In the genomic region with DNA sequence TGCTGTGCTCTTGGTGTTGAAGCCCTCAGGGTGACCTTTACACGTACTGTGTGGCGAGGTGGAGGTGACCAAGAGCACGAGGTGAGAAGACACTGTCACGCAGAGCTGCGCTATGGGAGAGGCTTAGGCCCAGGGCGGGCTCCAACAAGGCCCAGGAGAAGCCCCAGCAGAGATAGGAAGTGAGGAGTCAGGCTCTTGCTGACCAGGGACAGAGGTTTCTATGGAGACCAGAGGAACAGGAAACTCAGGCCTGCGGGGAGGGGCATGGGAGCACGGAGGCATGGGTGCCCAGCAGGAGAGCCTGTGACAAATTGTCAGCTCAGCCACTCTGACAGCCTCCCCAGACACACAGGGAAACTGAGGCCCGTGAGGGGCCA, we compare ENCODE assay signal across 1 cellular context.
TF ChIP-seq lines count a peak whose summit lies in the region.

No MANE protein-coding gene starts in this region.

TF ChIP-seq in K562, 482 proteins besides CTCF, POLR2A, EP300 and RAD21 (continues in another document):
- TF ChIP-seq ZNF165 (CRISPR knock-in tag; IDR thresholded peaks at IDR 0.05; ENCODE audit: borderline replicate concordance) (no peak), ZNF507 (tag; conservative IDR thresholded peaks at IDR 0.05) (no peak), L3MBTL2 (IDR thresholded peaks at IDR 0.05) (0 out of 2 replicates have a peak, but pooled peaks have one; percentile 26), PHF21A (IDR thresholded peaks at IDR 0.05; ENCODE audit: borderline replicate concordance, low read depth) (no peak), ZFX (CRISPR knock-in tag; IDR thresholded peaks at IDR 0.05) (peak; percentile 54), U2AF2 (optimal IDR thresholded peaks at IDR 0.05; ENCODE audit: low read depth, low read length) (no peak), ZNF780A (CRISPR knock-in tag; IDR thresholded peaks at IDR 0.05) (no peak), SMAD3 (CRISPR knock-in tag; conservative IDR thresholded peaks at IDR 0.05) (0 out of 2 replicates have a peak, but pooled peaks have one; percentile 34), NR2C1 (IDR thresholded peaks at IDR 0.05) (no peak), NR2C1 (tag; IDR thresholded peaks at IDR 0.05) (0 out of 2 replicates have a peak, but pooled peaks have one; percentile 52), ZNF766 (CRISPR knock-in tag; conservative IDR thresholded peaks at IDR 0.05) (0 out of 2 replicates have a peak, but pooled peaks have one; percentile 39), SNIP1 (IDR thresholded peaks at IDR 0.05; ENCODE audit: low read depth) (no peak), ZNF57 (CRISPR knock-in tag; IDR thresholded peaks at IDR 0.05) (0 out of 2 replicates have a peak, but pooled peaks have one; percentile 39), OTX1 (CRISPR knock-in tag; IDR thresholded peaks at IDR 0.05) (peak; percentile 29; the same call in 1 of the 2 replicates), NFXL1 (CRISPR knock-in tag; IDR thresholded peaks at IDR 0.05) (0 out of 2 replicates have a peak, but pooled peaks have one; percentile 55), SPI1 (IDR thresholded peaks at IDR 0.05; ENCODE audit: borderline replicate concordance, low read depth, low read length) (peak; percentile 32; the same call in 1 of the 2 replicates), ZNF41 (CRISPR knock-in tag; conservative IDR thresholded peaks at IDR 0.05) (no peak), ZBTB17 (CRISPR knock-in tag; IDR thresholded peaks at IDR 0.05) (0 out of 2 replicates have a peak, but pooled peaks have one; percentile 26), ERF (CRISPR knock-in tag; IDR thresholded peaks at IDR 0.05) (0 out of 2 replicates have a peak, but pooled peaks have one; percentile 39), DMBX1 (CRISPR knock-in tag; IDR thresholded peaks at IDR 0.05; ENCODE audit: borderline replicate concordance) (peak; percentile 72), BCL6 (CRISPR knock-in tag; IDR thresholded peaks at IDR 0.05) (no peak), CHD4 (IDR thresholded peaks at IDR 0.05; ENCODE audit: insufficient read depth, insufficient replicate concordance, low read depth, low read length, poor library complexity, severe bottlenecking) (no peak), ELF1 (tag; IDR thresholded peaks at IDR 0.05) (no peak), YY1 (IDR thresholded peaks at IDR 0.05; ENCODE audit: borderline replicate concordance in 1 of 3, control insufficient read depth in 1 of 3, extremely low read depth in 1 of 3, insufficient read depth in 3 of 3, insufficient read length in 1 of 3, insufficient replicate concordance in 2 of 3, low read depth in 1 of 3, low read length in 2 of 3) (peak in 1 of 3 experiments; percentile 18)
- TF ChIP-seq, protein P1, sequence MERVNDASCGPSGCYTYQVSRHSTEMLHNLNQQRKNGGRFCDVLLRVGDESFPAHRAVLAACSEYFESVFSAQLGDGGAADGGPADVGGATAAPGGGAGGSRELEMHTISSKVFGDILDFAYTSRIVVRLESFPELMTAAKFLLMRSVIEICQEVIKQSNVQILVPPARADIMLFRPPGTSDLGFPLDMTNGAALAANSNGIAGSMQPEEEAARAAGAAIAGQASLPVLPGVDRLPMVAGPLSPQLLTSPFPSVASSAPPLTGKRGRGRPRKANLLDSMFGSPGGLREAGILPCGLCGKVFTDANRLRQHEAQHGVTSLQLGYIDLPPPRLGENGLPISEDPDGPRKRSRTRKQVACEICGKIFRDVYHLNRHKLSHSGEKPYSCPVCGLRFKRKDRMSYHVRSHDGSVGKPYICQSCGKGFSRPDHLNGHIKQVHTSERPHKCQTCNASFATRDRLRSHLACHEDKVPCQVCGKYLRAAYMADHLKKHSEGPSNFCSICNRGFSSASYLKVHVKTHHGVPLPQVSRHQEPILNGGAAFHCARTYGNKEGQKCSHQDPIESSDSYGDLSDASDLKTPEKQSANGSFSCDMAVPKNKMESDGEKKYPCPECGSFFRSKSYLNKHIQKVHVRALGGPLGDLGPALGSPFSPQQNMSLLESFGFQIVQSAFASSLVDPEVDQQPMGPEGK (CRISPR knock-in tag; IDR thresholded peaks at IDR 0.05; ENCODE audit: borderline replicate concordance), result no peak
- TF ChIP-seq, protein P2, sequence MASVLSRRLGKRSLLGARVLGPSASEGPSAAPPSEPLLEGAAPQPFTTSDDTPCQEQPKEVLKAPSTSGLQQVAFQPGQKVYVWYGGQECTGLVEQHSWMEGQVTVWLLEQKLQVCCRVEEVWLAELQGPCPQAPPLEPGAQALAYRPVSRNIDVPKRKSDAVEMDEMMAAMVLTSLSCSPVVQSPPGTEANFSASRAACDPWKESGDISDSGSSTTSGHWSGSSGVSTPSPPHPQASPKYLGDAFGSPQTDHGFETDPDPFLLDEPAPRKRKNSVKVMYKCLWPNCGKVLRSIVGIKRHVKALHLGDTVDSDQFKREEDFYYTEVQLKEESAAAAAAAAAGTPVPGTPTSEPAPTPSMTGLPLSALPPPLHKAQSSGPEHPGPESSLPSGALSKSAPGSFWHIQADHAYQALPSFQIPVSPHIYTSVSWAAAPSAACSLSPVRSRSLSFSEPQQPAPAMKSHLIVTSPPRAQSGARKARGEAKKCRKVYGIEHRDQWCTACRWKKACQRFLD (CRISPR knock-in tag; IDR thresholded peaks at IDR 0.05), result 0 out of 2 replicates have a peak, but pooled peaks have one; percentile 28
- TF ChIP-seq, protein P3, sequence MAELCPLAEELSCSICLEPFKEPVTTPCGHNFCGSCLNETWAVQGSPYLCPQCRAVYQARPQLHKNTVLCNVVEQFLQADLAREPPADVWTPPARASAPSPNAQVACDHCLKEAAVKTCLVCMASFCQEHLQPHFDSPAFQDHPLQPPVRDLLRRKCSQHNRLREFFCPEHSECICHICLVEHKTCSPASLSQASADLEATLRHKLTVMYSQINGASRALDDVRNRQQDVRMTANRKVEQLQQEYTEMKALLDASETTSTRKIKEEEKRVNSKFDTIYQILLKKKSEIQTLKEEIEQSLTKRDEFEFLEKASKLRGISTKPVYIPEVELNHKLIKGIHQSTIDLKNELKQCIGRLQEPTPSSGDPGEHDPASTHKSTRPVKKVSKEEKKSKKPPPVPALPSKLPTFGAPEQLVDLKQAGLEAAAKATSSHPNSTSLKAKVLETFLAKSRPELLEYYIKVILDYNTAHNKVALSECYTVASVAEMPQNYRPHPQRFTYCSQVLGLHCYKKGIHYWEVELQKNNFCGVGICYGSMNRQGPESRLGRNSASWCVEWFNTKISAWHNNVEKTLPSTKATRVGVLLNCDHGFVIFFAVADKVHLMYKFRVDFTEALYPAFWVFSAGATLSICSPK (IDR thresholded peaks at IDR 0.05; ENCODE audit: borderline replicate concordance), result no peak
- TF ChIP-seq, protein P4, sequence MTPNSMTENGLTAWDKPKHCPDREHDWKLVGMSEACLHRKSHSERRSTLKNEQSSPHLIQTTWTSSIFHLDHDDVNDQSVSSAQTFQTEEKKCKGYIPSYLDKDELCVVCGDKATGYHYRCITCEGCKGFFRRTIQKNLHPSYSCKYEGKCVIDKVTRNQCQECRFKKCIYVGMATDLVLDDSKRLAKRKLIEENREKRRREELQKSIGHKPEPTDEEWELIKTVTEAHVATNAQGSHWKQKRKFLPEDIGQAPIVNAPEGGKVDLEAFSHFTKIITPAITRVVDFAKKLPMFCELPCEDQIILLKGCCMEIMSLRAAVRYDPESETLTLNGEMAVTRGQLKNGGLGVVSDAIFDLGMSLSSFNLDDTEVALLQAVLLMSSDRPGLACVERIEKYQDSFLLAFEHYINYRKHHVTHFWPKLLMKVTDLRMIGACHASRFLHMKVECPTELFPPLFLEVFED (CRISPR knock-in tag; conservative IDR thresholded peaks at IDR 0.05), result peak; percentile 66; the same call in 1 of the 2 replicates
- TF ChIP-seq, protein P5, sequence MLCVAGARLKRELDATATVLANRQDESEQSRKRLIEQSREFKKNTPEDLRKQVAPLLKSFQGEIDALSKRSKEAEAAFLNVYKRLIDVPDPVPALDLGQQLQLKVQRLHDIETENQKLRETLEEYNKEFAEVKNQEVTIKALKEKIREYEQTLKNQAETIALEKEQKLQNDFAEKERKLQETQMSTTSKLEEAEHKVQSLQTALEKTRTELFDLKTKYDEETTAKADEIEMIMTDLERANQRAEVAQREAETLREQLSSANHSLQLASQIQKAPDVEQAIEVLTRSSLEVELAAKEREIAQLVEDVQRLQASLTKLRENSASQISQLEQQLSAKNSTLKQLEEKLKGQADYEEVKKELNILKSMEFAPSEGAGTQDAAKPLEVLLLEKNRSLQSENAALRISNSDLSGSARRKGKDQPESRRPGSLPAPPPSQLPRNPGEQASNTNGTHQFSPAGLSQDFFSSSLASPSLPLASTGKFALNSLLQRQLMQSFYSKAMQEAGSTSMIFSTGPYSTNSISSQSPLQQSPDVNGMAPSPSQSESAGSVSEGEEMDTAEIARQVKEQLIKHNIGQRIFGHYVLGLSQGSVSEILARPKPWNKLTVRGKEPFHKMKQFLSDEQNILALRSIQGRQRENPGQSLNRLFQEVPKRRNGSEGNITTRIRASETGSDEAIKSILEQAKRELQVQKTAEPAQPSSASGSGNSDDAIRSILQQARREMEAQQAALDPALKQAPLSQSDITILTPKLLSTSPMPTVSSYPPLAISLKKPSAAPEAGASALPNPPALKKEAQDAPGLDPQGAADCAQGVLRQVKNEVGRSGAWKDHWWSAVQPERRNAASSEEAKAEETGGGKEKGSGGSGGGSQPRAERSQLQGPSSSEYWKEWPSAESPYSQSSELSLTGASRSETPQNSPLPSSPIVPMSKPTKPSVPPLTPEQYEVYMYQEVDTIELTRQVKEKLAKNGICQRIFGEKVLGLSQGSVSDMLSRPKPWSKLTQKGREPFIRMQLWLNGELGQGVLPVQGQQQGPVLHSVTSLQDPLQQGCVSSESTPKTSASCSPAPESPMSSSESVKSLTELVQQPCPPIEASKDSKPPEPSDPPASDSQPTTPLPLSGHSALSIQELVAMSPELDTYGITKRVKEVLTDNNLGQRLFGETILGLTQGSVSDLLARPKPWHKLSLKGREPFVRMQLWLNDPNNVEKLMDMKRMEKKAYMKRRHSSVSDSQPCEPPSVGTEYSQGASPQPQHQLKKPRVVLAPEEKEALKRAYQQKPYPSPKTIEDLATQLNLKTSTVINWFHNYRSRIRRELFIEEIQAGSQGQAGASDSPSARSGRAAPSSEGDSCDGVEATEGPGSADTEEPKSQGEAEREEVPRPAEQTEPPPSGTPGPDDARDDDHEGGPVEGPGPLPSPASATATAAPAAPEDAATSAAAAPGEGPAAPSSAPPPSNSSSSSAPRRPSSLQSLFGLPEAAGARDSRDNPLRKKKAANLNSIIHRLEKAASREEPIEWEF (CRISPR knock-in tag; IDR thresholded peaks at IDR 0.05), result 0 out of 2 replicates have a peak, but pooled peaks have one; percentile 65
- TF ChIP-seq, protein P6, sequence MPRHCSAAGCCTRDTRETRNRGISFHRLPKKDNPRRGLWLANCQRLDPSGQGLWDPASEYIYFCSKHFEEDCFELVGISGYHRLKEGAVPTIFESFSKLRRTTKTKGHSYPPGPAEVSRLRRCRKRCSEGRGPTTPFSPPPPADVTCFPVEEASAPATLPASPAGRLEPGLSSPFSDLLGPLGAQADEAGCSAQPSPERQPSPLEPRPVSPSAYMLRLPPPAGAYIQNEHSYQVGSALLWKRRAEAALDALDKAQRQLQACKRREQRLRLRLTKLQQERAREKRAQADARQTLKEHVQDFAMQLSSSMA (CRISPR knock-in tag; IDR thresholded peaks at IDR 0.05), result no peak
- TF ChIP-seq, protein P7, sequence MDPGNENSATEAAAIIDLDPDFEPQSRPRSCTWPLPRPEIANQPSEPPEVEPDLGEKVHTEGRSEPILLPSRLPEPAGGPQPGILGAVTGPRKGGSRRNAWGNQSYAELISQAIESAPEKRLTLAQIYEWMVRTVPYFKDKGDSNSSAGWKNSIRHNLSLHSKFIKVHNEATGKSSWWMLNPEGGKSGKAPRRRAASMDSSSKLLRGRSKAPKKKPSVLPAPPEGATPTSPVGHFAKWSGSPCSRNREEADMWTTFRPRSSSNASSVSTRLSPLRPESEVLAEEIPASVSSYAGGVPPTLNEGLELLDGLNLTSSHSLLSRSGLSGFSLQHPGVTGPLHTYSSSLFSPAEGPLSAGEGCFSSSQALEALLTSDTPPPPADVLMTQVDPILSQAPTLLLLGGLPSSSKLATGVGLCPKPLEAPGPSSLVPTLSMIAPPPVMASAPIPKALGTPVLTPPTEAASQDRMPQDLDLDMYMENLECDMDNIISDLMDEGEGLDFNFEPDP (CRISPR knock-in tag; IDR thresholded peaks at IDR 0.05), result 0 out of 2 replicates have a peak, but pooled peaks have one; percentile 33
- TF ChIP-seq, protein P8, sequence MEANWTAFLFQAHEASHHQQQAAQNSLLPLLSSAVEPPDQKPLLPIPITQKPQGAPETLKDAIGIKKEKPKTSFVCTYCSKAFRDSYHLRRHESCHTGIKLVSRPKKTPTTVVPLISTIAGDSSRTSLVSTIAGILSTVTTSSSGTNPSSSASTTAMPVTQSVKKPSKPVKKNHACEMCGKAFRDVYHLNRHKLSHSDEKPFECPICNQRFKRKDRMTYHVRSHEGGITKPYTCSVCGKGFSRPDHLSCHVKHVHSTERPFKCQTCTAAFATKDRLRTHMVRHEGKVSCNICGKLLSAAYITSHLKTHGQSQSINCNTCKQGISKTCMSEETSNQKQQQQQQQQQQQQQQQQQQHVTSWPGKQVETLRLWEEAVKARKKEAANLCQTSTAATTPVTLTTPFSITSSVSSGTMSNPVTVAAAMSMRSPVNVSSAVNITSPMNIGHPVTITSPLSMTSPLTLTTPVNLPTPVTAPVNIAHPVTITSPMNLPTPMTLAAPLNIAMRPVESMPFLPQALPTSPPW (CRISPR knock-in tag; IDR thresholded peaks at IDR 0.05), result peak; percentile 41; the same call in 1 of the 2 replicates
- TF ChIP-seq, protein P9, sequence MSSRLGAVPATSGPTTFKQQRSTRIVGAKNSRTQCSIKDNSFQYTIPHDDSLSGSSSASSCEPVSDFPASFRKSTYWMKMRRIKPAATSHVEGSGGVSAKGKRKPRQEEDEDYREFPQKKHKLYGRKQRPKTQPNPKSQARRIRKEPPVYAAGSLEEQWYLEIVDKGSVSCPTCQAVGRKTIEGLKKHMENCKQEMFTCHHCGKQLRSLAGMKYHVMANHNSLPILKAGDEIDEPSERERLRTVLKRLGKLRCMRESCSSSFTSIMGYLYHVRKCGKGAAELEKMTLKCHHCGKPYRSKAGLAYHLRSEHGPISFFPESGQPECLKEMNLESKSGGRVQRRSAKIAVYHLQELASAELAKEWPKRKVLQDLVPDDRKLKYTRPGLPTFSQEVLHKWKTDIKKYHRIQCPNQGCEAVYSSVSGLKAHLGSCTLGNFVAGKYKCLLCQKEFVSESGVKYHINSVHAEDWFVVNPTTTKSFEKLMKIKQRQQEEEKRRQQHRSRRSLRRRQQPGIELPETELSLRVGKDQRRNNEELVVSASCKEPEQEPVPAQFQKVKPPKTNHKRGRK (tag; IDR thresholded peaks at IDR 0.05), result no peak
- TF ChIP-seq, protein P10, sequence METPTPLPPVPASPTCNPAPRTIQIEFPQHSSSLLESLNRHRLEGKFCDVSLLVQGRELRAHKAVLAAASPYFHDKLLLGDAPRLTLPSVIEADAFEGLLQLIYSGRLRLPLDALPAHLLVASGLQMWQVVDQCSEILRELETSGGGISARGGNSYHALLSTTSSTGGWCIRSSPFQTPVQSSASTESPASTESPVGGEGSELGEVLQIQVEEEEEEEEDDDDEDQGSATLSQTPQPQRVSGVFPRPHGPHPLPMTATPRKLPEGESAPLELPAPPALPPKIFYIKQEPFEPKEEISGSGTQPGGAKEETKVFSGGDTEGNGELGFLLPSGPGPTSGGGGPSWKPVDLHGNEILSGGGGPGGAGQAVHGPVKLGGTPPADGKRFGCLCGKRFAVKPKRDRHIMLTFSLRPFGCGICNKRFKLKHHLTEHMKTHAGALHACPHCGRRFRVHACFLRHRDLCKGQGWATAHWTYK (CRISPR knock-in tag; IDR thresholded peaks at IDR 0.05), result 0 out of 2 replicates have a peak, but pooled peaks have one; percentile 57
